Comparison of ENCODE assay signal across 13 cellular contexts in the genomic region with DNA sequence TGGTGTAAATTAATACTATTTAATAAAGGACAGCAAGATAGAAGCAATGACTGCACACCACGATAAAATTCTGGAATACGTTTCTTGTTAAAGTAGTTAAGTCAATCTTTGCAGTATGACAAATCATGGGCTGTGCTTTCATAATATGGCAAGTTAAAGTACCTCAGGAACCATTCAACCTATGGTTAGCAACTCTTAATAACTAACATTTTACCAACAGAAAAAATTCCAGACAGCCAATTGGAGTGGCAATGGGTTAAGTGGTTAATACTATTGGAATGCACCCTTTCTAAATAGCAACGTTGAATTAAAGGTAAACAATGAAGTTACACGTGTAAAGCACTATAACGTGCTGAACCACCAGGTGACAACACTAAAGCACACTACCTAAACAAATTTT.
DNase-seq lines count a peak whose midpoint lies in the region; ATAC-seq and TF ChIP-seq lines count a peak whose summit lies in the region.
"Had no signal": no experiment of that assay in that cellular context is flagged by ENCODE, and none has a peak within 500 bp of the region (broad histone marks: within the 10 kb centered on the region; RNA-seq: fewer than 3 reads in every experiment).

No MANE protein-coding gene starts in this region.

- H4K8ac ChIP-seq in mesenchymal stem cell (ENCODE audit: low read length), result no peak overlapping the region

- intact Hi-C loops in Calu3 (cut with micrococcal nuclease; ENCODE audit: unreplicated experiment) (loop anchor here (5.0 kb wide), 2 partner anchors 61 to 111 kb away; no protein-coding TSS in a partner anchor), Panc1 (cut with micrococcal nuclease; ENCODE audit: unreplicated experiment) (no loop called here)

- no CpG with 5 or more reads among the region's 5 CpGs for WGBS in mesenchymal stem cell

- H2BK12ac ChIP-seq in mesenchymal stem cell (ENCODE audit: low read length in 2 of 2), result no peak overlapping the region

- H3K9me3 ChIP-seq in Panc1 (ENCODE audit: control insufficient read depth, insufficient read depth, low read depth, low read length) (0 out of 2 replicates have a peak, but pooled peaks cover 3% of the 10 kb centered on the region), mesenchymal stem cell (ENCODE audit: control insufficient read depth, low read length) (peaks cover 4% of the 10 kb centered on the region)
- H3K9me3 ChIP-seq: BE2C had no signal

- H3K27ac Mint-ChIP-seq in Calu3 (ENCODE audit: unreplicated experiment), result peak overlapping the region; percentile 36
- H3K27ac Mint-ChIP-seq: CD4-positive, alpha-beta memory T cell had no signal

- H3K27me3 Mint-ChIP-seq in Calu3 (ENCODE audit: unreplicated experiment), result no peaks in the 10 kb centered on the region
- H3K27me3 Mint-ChIP-seq: CD4-positive, alpha-beta memory T cell had no signal

- H2BK5ac ChIP-seq in mesenchymal stem cell (ENCODE audit: low read depth, low read length, poor library complexity, severe bottlenecking), result no peak overlapping the region

- H3K23ac ChIP-seq in mesenchymal stem cell (ENCODE audit: low read length in 2 of 2), result no peak overlapping the region

- H3K27me3 ChIP-seq in Panc1 (ENCODE audit: control insufficient read depth, insufficient read depth, low read length) (no peaks in the 10 kb centered on the region), mesenchymal stem cell (ENCODE audit: control insufficient read depth in 1 of 2, insufficient read depth in 1 of 2, low read length in 2 of 2) (no peaks in the 10 kb centered on the region)
- H3K27me3 ChIP-seq: BE2C had no signal

- H2AK5ac ChIP-seq in mesenchymal stem cell (ENCODE audit: low read length, severe bottlenecking), result no peak overlapping the region

- no peak overlapping the region for H3K4me2 ChIP-seq in mesenchymal stem cell (ENCODE audit: low read length, poor library complexity, severe bottlenecking)

- BruUV-seq in Calu3 (replicated peaks; lab: Mats Ljungman, UMichigan) (no TSS peak), Panc1 (replicated peaks; lab: Mats Ljungman, UMichigan) (no TSS peak)

- H3K36me3 ChIP-seq in Panc1 (ENCODE audit: control insufficient read depth, insufficient read depth, low read length) (peaks cover 6% of the 10 kb centered on the region; the same call in 1 of the 2 replicates), mesenchymal stem cell (ENCODE audit: control insufficient read depth in 1 of 2, insufficient read depth in 2 of 2, low read depth in 1 of 2, low read length in 2 of 2) (peaks cover 0 to 11% of the 10 kb centered on the region in 2 experiments)
- H3K36me3 ChIP-seq: BE2C had no signal

- no peak for DNase-seq in Calu3
- no peak for DNase-seq in Panc1 (ENCODE audit: low read depth, low spot score)
- DNase-seq in epithelial cell of esophagus (ENCODE audit: low read depth), result peak; percentile 43
- DNase-seq in mesenchymal stem cell, result peak; percentile 4
- DNase-seq in globus pallidus (ENCODE audit: low spot score), result no peak
- DNase-seq in DMS79 treated with DMSO at 0.1 percent for 48 hours (lab: John Stamatoyannopoulos, UW), result no peak
- DNase-seq: BE2C; CD4-positive, alpha-beta memory T cell; GOT3; H9 had no signal

- H4K91ac ChIP-seq in mesenchymal stem cell (ENCODE audit: low read length), result no peak overlapping the region

- no peak overlapping the region for H2AFZ ChIP-seq in mesenchymal stem cell (ENCODE audit: low read depth, low read length)

- ATAC-seq in Panc1, result peak; percentile 32; the same call in 1 of the 2 replicates
- ATAC-seq in GM18868 (IDR thresholded peaks at IDR 0.05; ENCODE audit: unreplicated experiment), result no peak
- no peak for ATAC-seq in HG02938 (IDR thresholded peaks at IDR 0.05; ENCODE audit: unreplicated experiment)

- peaks cover 4% of the 10 kb centered on the region for H3K36me3 Mint-ChIP-seq in Calu3 (ENCODE audit: insufficient read depth, unreplicated experiment)

- H3K18ac ChIP-seq in mesenchymal stem cell (ENCODE audit: low read depth in 1 of 2, low read length in 2 of 2), result no peak overlapping the region

- no peak overlapping the region for H2BK15ac ChIP-seq in mesenchymal stem cell (ENCODE audit: low read depth, poor library complexity, severe bottlenecking)

- H3K27ac ChIP-seq in Panc1 (ENCODE audit: low read length) (peak overlapping the region; percentile 60), mesenchymal stem cell (ENCODE audit: low read length, poor library complexity, severe bottlenecking) (no peak overlapping the region)
- H3K27ac ChIP-seq: C4-2B had no signal

- no peak overlapping the region for H3K14ac ChIP-seq in mesenchymal stem cell (ENCODE audit: low read length in 2 of 2)

- H3K4me3 ChIP-seq in Panc1 (ENCODE audit: low read depth in 2 of 2, low read length in 2 of 2) (no peak overlapping the region), epithelial cell of esophagus (ENCODE audit: low read length) (no peak overlapping the region), mesenchymal stem cell (ENCODE audit: insufficient read depth in 1 of 2, low read depth in 1 of 2, low read length in 2 of 2) (no peak overlapping the region)

- no peaks in the 10 kb centered on the region for H3K9me3 Mint-ChIP-seq in Calu3 (ENCODE audit: low read depth, unreplicated experiment)
- H3K9me3 Mint-ChIP-seq: CD4-positive, alpha-beta memory T cell had no signal

- peaks cover 24% of the 10 kb centered on the region for H3K4me1 ChIP-seq in Panc1 (ENCODE audit: control insufficient read depth, insufficient read depth, low read length)
- no peaks in the 10 kb centered on the region for H3K4me1 ChIP-seq in mesenchymal stem cell (ENCODE audit: control insufficient read depth, insufficient read depth, low read depth, low read length)
- H3K4me1 ChIP-seq: BE2C had no signal

- H3K79me1 ChIP-seq in mesenchymal stem cell (replicated peaks; ENCODE audit: low read length, poor library complexity, severe bottlenecking), result no peaks in the 10 kb centered on the region

- POLR2A ChIA-PET in Panc1 (lab: Charles Lee), result no interaction called here

- H3K9ac ChIP-seq in mesenchymal stem cell (ENCODE audit: low read length), result no peak overlapping the region

- H3K4me3 Mint-ChIP-seq in Calu3 (ENCODE audit: low read depth, unreplicated experiment), result no peak overlapping the region
- H3K4me3 Mint-ChIP-seq: CD4-positive, alpha-beta memory T cell; H9 had no signal

- peaks cover 7% of the 10 kb centered on the region for H3K4me1 Mint-ChIP-seq in Calu3 (ENCODE audit: low read depth, unreplicated experiment)

- CTCF ChIA-PET in Calu3 (lab: Charles Lee) (no interaction called here), Panc1 (lab: Charles Lee) (no interaction called here)

- H3K4ac ChIP-seq in mesenchymal stem cell (ENCODE audit: low read depth in 1 of 2, low read length in 2 of 2), result no peak overlapping the region

- H2BK120ac ChIP-seq in mesenchymal stem cell (ENCODE audit: low read depth, low read length), result no peak overlapping the region

- no peak for TF ChIP-seq CTCF in Calu3 (IDR thresholded peaks at IDR 0.05; ENCODE audit: unreplicated experiment)
- no peak for TF ChIP-seq CTCF in Panc1 (IDR thresholded peaks at IDR 0.05)
- no peak for TF ChIP-seq CTCF in epithelial cell of esophagus (IDR thresholded peaks at IDR 0.05; ENCODE audit: insufficient read depth, low read depth, low read length, missing control alignments)

- in situ Hi-C loops in Panc1 (cut with HindIII; ENCODE audit: low pct_unique_long_range_greater_than_20kb, low sequenced_read_pairs), result no loop called here

Comparison
In these comparisons a context has a peak if more than half of its experiments do, and no peak if none do; other contexts are left out.
1. DNase-seq: peak in epithelial cell of esophagus (single experiment) and mesenchymal stem cell (single experiment); none in Calu3 (single experiment), Panc1 (single experiment), globus pallidus (single experiment) and DMS79 treated with DMSO at 0.1 percent for 48 hours (single experiment).